ENCODE assay signal across 26 cellular contexts in genomic region chr1:208500379-208500778, GRCh38.
"Had no signal": no experiment of that assay in that cellular context is flagged by ENCODE, and none has a peak within 500 bp of the region (broad histone marks: within the 10 kb centered on the region; RNA-seq: fewer than 3 reads in every experiment).

No MANE protein-coding gene starts in this region.

- H3K36me3 Mint-ChIP-seq: activated naive CD8-positive, alpha-beta T cell treated with anti-CD3 and anti-CD28 coated beads, Interleukin-2, amount 10 ng/mL, durations not matched to agents 7 days and 5 days had no signal

- H3K27ac ChIP-seq: cardiac muscle cell, esophagus muscularis mucosa, gastroesophageal sphincter, heart left ventricle, left ventricle myocardium inferior, tibial artery had no signal

- H3K4me1 Mint-ChIP-seq: activated B cell treated with CpG ODN at 0.5 μM for 24 hours; activated naive CD8-positive, alpha-beta T cell treated with anti-CD3 and anti-CD28 coated beads, Interleukin-2, amount 10 ng/mL, durations not matched to agents 7 days and 5 days had no signal

- H3K27me3 Mint-ChIP-seq: activated naive CD8-positive, alpha-beta T cell treated with anti-CD3 and anti-CD28 coated beads, Interleukin-2, amount 10 ng/mL, durations not matched to agents 7 days and 5 days had no signal

- FAIRE-seq: endothelial cell of umbilical vein, kidney, TTC549, urothelium cell line had no signal

- ATAC-seq: activated CD8-positive, alpha-beta T cell treated with anti-CD3 and anti-CD28 coated beads for 36 hours; gastroesophageal sphincter; heart left ventricle; stimulated activated naive CD8-positive, alpha-beta T cell treated with anti-CD3 and anti-CD28 coated beads, Interleukin-15, Interleukin-2, amounts not matched to agents 100 U/mL and 50 U/mL, for 24 hours had no signal

- H3K4me3 Mint-ChIP-seq: activated B cell treated with CpG ODN at 0.5 μM for 24 hours; activated CD8-positive, alpha-beta T cell treated with anti-CD3 and anti-CD28 coated beads for 36 hours; activated naive CD8-positive, alpha-beta T cell treated with anti-CD3 and anti-CD28 coated beads, Interleukin-2, amount 10 ng/mL, durations not matched to agents 7 days and 5 days; activated T-cell treated with anti-CD3 and anti-CD28 coated beads, Interleukin-2, amount 50 U/mL, for 24 hours had no signal

- H3K27ac Mint-ChIP-seq: activated B cell treated with CpG ODN at 0.5 μM for 24 hours; activated CD8-positive, alpha-beta T cell treated with anti-CD3 and anti-CD28 coated beads for 36 hours; activated naive CD8-positive, alpha-beta T cell treated with anti-CD3 and anti-CD28 coated beads, Interleukin-2, amount 10 ng/mL, durations not matched to agents 7 days and 5 days; activated T-cell treated with anti-CD3 and anti-CD28 coated beads, Interleukin-2, amount 50 U/mL, for 24 hours; activated T-helper 2 cell treated with anti-CD3 and anti-CD28 coated beads, Interferon-gamma antibody, Interleukin-2, Interleukin-4, amounts not matched to agents 10 μg/mL and 5 μg/mL and 100 μg/mL, durations not matched to agents 14 hours and 24 hours and 36 hours had no signal

- DNase-seq: activated B cell treated with CpG ODN at 0.5 μM for 24 hours; activated CD4-positive, alpha-beta T cell treated with anti-CD3 and anti-CD28 coated beads for 4 hours; activated CD8-positive, alpha-beta T cell treated with anti-CD3 and anti-CD28 coated beads for 36 hours; activated naive CD4-positive, alpha-beta T cell treated with Interleukin-2 at 50 U/mL for 16 hours; activated naive CD8-positive, alpha-beta T cell treated with anti-CD3 and anti-CD28 coated beads, Interleukin-2, amount 10 ng/mL, durations not matched to agents 7 days and 5 days; activated T-cell treated with anti-CD3 and anti-CD28 coated beads, Interleukin-2, amount 50 U/mL, for 24 hours; dermis blood vessel endothelial cell; effector memory CD4-positive, alpha-beta T cell; heart left ventricle; kidney; left ventricle myocardium inferior; mammary epithelial cell; occipital lobe; stimulated activated CD4-positive, alpha-beta T cell treated with anti-CD3 and anti-CD28 coated beads, Interleukin-12 subunit alpha, Interleukin-12 subunit beta, amount 100 ng/mL, for 4 hours; stimulated activated CD4-positive, alpha-beta T cell treated with anti-CD3 and anti-CD28 coated beads, Interleukin-1b, Interleukin-23, amount 100 ng/mL, for 48 hours; stimulated activated CD8-positive, alpha-beta memory T cell treated with anti-CD3 and anti-CD28 coated beads, Interleukin-4, amount 100 ng/mL, for 48 hours; stimulated activated naive CD8-positive, alpha-beta T cell treated with anti-CD3 and anti-CD28 coated beads, Interleukin-15, Interleukin-2, amounts not matched to agents 100 U/mL and 50 U/mL, for 24 hours; substantia nigra; tibial artery had no signal

- H3K9me3 Mint-ChIP-seq: activated B cell treated with CpG ODN at 0.5 μM for 24 hours; activated CD8-positive, alpha-beta T cell treated with anti-CD3 and anti-CD28 coated beads for 36 hours; activated naive CD8-positive, alpha-beta T cell treated with anti-CD3 and anti-CD28 coated beads, Interleukin-2, amount 10 ng/mL, durations not matched to agents 7 days and 5 days; activated T-cell treated with anti-CD3 and anti-CD28 coated beads, Interleukin-2, amount 50 U/mL, for 24 hours; activated T-helper 2 cell treated with anti-CD3 and anti-CD28 coated beads, Interferon-gamma antibody, Interleukin-2, Interleukin-4, amounts not matched to agents 10 μg/mL and 5 μg/mL and 100 μg/mL, durations not matched to agents 14 hours and 24 hours and 36 hours had no signal
